ENCODE assay signal across 8 cellular contexts in the genomic region with DNA sequence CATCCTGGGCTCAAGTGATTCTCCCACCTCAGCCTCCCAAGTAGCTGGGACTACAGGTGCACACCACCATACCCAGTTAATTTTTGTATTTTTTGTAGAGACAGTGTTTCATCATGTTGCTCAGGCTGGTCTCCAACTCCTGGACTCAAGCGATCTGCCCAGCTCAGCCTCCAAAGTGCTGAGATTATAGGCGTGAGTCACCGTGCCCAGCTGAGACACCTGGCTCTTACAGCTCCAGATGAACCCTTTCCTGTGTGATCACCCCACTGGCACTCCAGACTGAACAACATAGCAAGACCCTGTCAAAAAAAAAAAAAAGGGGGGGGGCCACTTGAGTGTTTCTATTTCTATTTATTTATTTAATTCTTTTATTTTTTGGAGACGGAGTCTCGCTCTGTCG. TPM values are rescaled to one million over a fixed set of nuclear protein-coding genes. Genes with fewer than 3 reads are reported as not detected.
DNase-seq lines count a peak whose midpoint lies in the region; ATAC-seq and TF ChIP-seq lines count a peak whose summit lies in the region.

No MANE protein-coding gene starts in this region.

- no peak for TF ChIP-seq POLR2A in tibial nerve (IDR thresholded peaks at IDR 0.05)

- H3K36me3 ChIP-seq in HUES48 (ENCODE audit: control insufficient read depth, insufficient read depth, low read length) (peaks cover 29% of the 10 kb centered on the region), tibial nerve (peaks cover 0 to 11% (median 0%) of the 10 kb centered on the region in 3 donors)

- H3K9me3 ChIP-seq in HUES48 (ENCODE audit: control insufficient read depth, insufficient read depth, low read length) (no peaks in the 10 kb centered on the region), tibial nerve (no peaks in the 10 kb centered on the region)

- TF ChIP-seq CTCF in AG09309 (IDR thresholded peaks at IDR 0.05; ENCODE audit: control insufficient read depth, insufficient read depth, low read depth, low read length, missing control alignments), result no peak
- TF ChIP-seq CTCF in tibial nerve (IDR thresholded peaks at IDR 0.05), result no peak

- ATAC-seq in HG02763 (IDR thresholded peaks at IDR 0.05; ENCODE audit: unreplicated experiment), result no peak

- peak overlapping the region; percentile 99 for H3K4me3 Mint-ChIP-seq in activated T-cell treated with anti-CD3 and anti-CD28 coated beads, Interleukin-2, amount 50 U/mL, for 24 hours
- peak overlapping the region; percentile 96 to 99 (median 99) for H3K4me3 Mint-ChIP-seq in immature natural killer cell

- peaks cover 12% of the 10 kb centered on the region for H3K4me1 ChIP-seq in HUES48 (ENCODE audit: control insufficient read depth, insufficient read depth, low read length)
- peaks cover 0 to 29% (median 17%) of the 10 kb centered on the region in 4 donors for H3K4me1 ChIP-seq in tibial nerve

- no peaks in the 10 kb centered on the region for H3K9me3 Mint-ChIP-seq in activated T-cell treated with anti-CD3 and anti-CD28 coated beads, Interleukin-2, amount 50 U/mL, for 24 hours
- H3K9me3 Mint-ChIP-seq in immature natural killer cell, result no peaks in the 10 kb centered on the region

- TF ChIP-seq EP300 in tibial nerve (IDR thresholded peaks at IDR 0.05), result no peak

- peaks cover 54% of the 10 kb centered on the region for H3K4me1 Mint-ChIP-seq in activated T-cell treated with anti-CD3 and anti-CD28 coated beads, Interleukin-2, amount 50 U/mL, for 24 hours (ENCODE audit: low read depth)
- H3K4me1 Mint-ChIP-seq in immature natural killer cell, result peaks cover 28 to 41% of the 10 kb centered on the region in 2 donors

- H3K27me3 ChIP-seq in HUES48 (ENCODE audit: control insufficient read depth, insufficient read depth, low read length) (no peaks in the 10 kb centered on the region), tibial nerve (no peaks in the 10 kb centered on the region)

- no peak overlapping the region for H3K9ac ChIP-seq in HUES48 (ENCODE audit: low read depth, low read length)

- H3K27ac ChIP-seq in HUES48 (ENCODE audit: low read depth, low read length), result no peak overlapping the region
- peak overlapping the region in 3 of 4 donors; percentile 83 to 94 (median 88) for H3K27ac ChIP-seq in tibial nerve

- peaks cover 53% of the 10 kb centered on the region for H3K36me3 Mint-ChIP-seq in activated T-cell treated with anti-CD3 and anti-CD28 coated beads, Interleukin-2, amount 50 U/mL, for 24 hours (ENCODE audit: low read depth)
- peaks cover 4 to 5% (median 4%) of the 10 kb centered on the region in 3 donors for H3K36me3 Mint-ChIP-seq in immature natural killer cell

- H3K4me3 ChIP-seq in AG09309 (ENCODE audit: control insufficient read depth, low read depth, low read length) (peak overlapping the region; percentile 99), HUES48 (ENCODE audit: low read depth, low read length) (peak overlapping the region; percentile 85), tibial nerve (peak overlapping the region in 3 of 4 donors; percentile 78 to 95 (median 79))

- H3K27me3 Mint-ChIP-seq in activated T-cell treated with anti-CD3 and anti-CD28 coated beads, Interleukin-2, amount 50 U/mL, for 24 hours, result no peaks in the 10 kb centered on the region
- H3K27me3 Mint-ChIP-seq in immature natural killer cell (ENCODE audit: low read depth in 3 of 3), result peaks cover 8 to 11% (median 9%) of the 10 kb centered on the region in 3 donors

- 85 to 86% methylated on average over 6 of the region's 6 CpGs for WGBS in tibial nerve, 2 donors

- DNase-seq in AG09309 (ENCODE audit: low read depth) (no peak), immature natural killer cell (peak in 1 of 3 donors; percentile 13), tibial nerve (ENCODE audit: low spot score in 2 of 2) (no peak), NCI-H2029 (lab: John Stamatoyannopoulos, UW) (no peak), COLO829 (ENCODE audit: low spot score) (no peak)
- DNase-seq in activated T-cell treated with anti-CD3 and anti-CD28 coated beads, Interleukin-2, amount 50 U/mL, for 24 hours, result peak; percentile 46

- peak overlapping the region; percentile 99 for H3K27ac Mint-ChIP-seq in activated T-cell treated with anti-CD3 and anti-CD28 coated beads, Interleukin-2, amount 50 U/mL, for 24 hours
- peak overlapping the region in 5 of 6 donors; percentile 72 to 96 (median 83) for H3K27ac Mint-ChIP-seq in immature natural killer cell

RNA-seq across cellular contexts. Expression of gene ADSL, which starts 1.0 kb away (rescaled TPM):
- 10 to 100 TPM; 57.5 to 59.7 (median 59.3) TPM for polyA plus RNA-seq in immature natural killer cell
- total RNA-seq in tibial nerve, result 10 to 100 TPM; 36.1 to 71.8 (median 58.1) TPM

RNA-seq across cellular contexts. Expression of gene SGSM3, which starts 25.1 kb away (rescaled TPM):
- 10 to 100 TPM; 51.7 to 67.5 (median 59.5) TPM for polyA plus RNA-seq in immature natural killer cell
- total RNA-seq in tibial nerve, result 100 to 1,000 TPM in 1 of 4 donors, 10 to 100 TPM in 3; 47.2 to 106 (median 69.2) TPM
